ENCODE assay signal across 10 cellular contexts in genomic region chr20:29878281-29878741, GRCh38.
A peak's percentile ranks its signal among the peaks of the same experiment; 100 is the strongest.
DNase-seq lines count a peak whose midpoint lies in the region; ATAC-seq and TF ChIP-seq lines count a peak whose summit lies in the region.
"Had no signal": no experiment of that assay in that cellular context is flagged by ENCODE, and none has a peak within 500 bp of the region (broad histone marks: within the 10 kb centered on the region; RNA-seq: fewer than 3 reads in every experiment).

No MANE protein-coding gene starts in this region.

- no peak overlapping the region for H3K4me3 Mint-ChIP-seq in activated T-cell treated with anti-CD3 and anti-CD28 coated beads, Interleukin-2, amount 50 U/mL, for 4 hours
- H3K4me3 Mint-ChIP-seq: nephron had no signal

- H3K27ac ChIP-seq in suprapubic skin, result no peak overlapping the region
- H3K27ac ChIP-seq: C4-2B had no signal

- peak overlapping the region; percentile 17 for H3K4me3 ChIP-seq in suprapubic skin

- no peaks in the 10 kb centered on the region for H3K27me3 ChIP-seq in suprapubic skin

- 53% methylated on average over 23 of the region's 24 CpGs for WGBS in suprapubic skin

- no peaks in the 10 kb centered on the region for H3K36me3 Mint-ChIP-seq in activated T-cell treated with anti-CD3 and anti-CD28 coated beads, Interleukin-2, amount 50 U/mL, for 4 hours (ENCODE audit: insufficient read depth)

- in situ Hi-C loops in KBM-7 (cut with MboI; ENCODE audit: low pct_unique_long_range_greater_than_20kb, low sequenced_read_pairs), result no loop called here

- peaks cover 22% of the 10 kb centered on the region for H3K9me3 ChIP-seq in suprapubic skin

- peaks cover 25% of the 10 kb centered on the region for H3K9me3 Mint-ChIP-seq in activated T-cell treated with anti-CD3 and anti-CD28 coated beads, Interleukin-2, amount 50 U/mL, for 4 hours

- no peak for TF ChIP-seq POLR2A in suprapubic skin (IDR thresholded peaks at IDR 0.05)

- ATAC-seq in activated T-cell treated with anti-CD3 and anti-CD28 coated beads, Interleukin-2, amount 50 U/mL, for 4 hours, result peak; percentile 33 to 44
- peak; percentile 65 for ATAC-seq in esophagus mucosa

- no peak for TF ChIP-seq CTCF in suprapubic skin (IDR thresholded peaks at IDR 0.05)

- no peaks in the 10 kb centered on the region for H3K27me3 Mint-ChIP-seq in activated T-cell treated with anti-CD3 and anti-CD28 coated beads, Interleukin-2, amount 50 U/mL, for 4 hours (ENCODE audit: low read depth)

- H3K36me3 ChIP-seq in suprapubic skin, result no peaks in the 10 kb centered on the region

- H3K4me1 ChIP-seq in suprapubic skin, result no peaks in the 10 kb centered on the region

- DNase-seq in activated T-cell treated with anti-CD3 and anti-CD28 coated beads, Interleukin-2, amount 50 U/mL, for 4 hours, result no peak
- DNase-seq in activated T-cell treated with anti-CD3 and anti-CD28 coated beads for 4 hours, result no peak
- DNase-seq in NCI-H526 (lab: John Stamatoyannopoulos, UW), result peak; percentile 70 to 95
- peak; percentile 71 to 85 for DNase-seq in suprapubic skin (ENCODE audit: low spot score in 2 of 2)
- no peak for DNase-seq in KBM-7
- no peak for DNase-seq in AG08395 (ENCODE audit: low spot score)
- DNase-seq in GM19238 (ENCODE audit: insufficient read length, low spot score), result no peak

- no peak for TF ChIP-seq EP300 in suprapubic skin (IDR thresholded peaks at IDR 0.05)

- no peaks in the 10 kb centered on the region for H3K4me1 Mint-ChIP-seq in activated T-cell treated with anti-CD3 and anti-CD28 coated beads, Interleukin-2, amount 50 U/mL, for 4 hours (ENCODE audit: low read depth)
- H3K4me1 Mint-ChIP-seq: nephron had no signal

Comparison
In these comparisons a context has a peak if more than half of its experiments do, and no peak if none do; other contexts are left out.
1. DNase-seq: peak in NCI-H526 (2 of 2) and suprapubic skin (2 of 2); none in activated T-cell treated with anti-CD3 and anti-CD28 coated beads, Interleukin-2, amount 50 U/mL, for 4 hours (single experiment), activated T-cell treated with anti-CD3 and anti-CD28 coated beads for 4 hours (single experiment), KBM-7 (single experiment), AG08395 (single experiment) and GM19238 (single experiment).